ENCODE assay signal across 9 cellular contexts in genomic region chr3:39637807-39638206, GRCh38.
DNase-seq lines count a peak whose midpoint lies in the region; ATAC-seq and TF ChIP-seq lines count a peak whose summit lies in the region.
"Had no signal": no experiment of that assay in that cellular context is flagged by ENCODE, and none has a peak within 500 bp of the region (broad histone marks: within the 10 kb centered on the region; RNA-seq: fewer than 3 reads in every experiment).

No MANE protein-coding gene starts in this region.

- H3K4me3 ChIP-seq in AG09309 (ENCODE audit: control insufficient read depth, low read depth, low read length) (no peak overlapping the region), SK-N-SH (ENCODE audit: low read depth in 2 of 2, low read length in 1 of 2) (no peak overlapping the region)
- H3K4me3 ChIP-seq: heart left ventricle had no signal

- no peak overlapping the region for H3K9ac ChIP-seq in H9 (ENCODE audit: extremely low read depth, insufficient read length, low read length)
- no peak overlapping the region for H3K9ac ChIP-seq in SK-N-SH

- H3K27ac ChIP-seq in H9 (ENCODE audit: insufficient read length, low read depth, low read length) (no peak overlapping the region), SK-N-SH (ENCODE audit: low read depth in 2 of 2, low read length in 1 of 2) (no peak overlapping the region)
- H3K27ac ChIP-seq: heart left ventricle had no signal

- TF ChIP-seq CTCF in AG09309 (IDR thresholded peaks at IDR 0.05; ENCODE audit: control insufficient read depth, insufficient read depth, low read depth, low read length, missing control alignments) (peak; percentile 38), H9 (conservative IDR thresholded peaks at IDR 0.05) (peak; percentile 47; the same call in 2 of the 3 replicates), SK-N-SH (IDR thresholded peaks at IDR 0.05) (peak; percentile 47)

- H2BK12ac ChIP-seq in H9 (ENCODE audit: insufficient read length, low read depth, low read length), result no peak overlapping the region

- no peak overlapping the region for H2AFZ ChIP-seq in H9 (ENCODE audit: low read length)
- no peak overlapping the region for H2AFZ ChIP-seq in SK-N-SH (ENCODE audit: low read depth)

- H3K27me3 ChIP-seq in H9 (ENCODE audit: insufficient read depth, low read length) (no peaks in the 10 kb centered on the region), SK-N-SH (ENCODE audit: insufficient read depth) (no peaks in the 10 kb centered on the region)

- H3K56ac ChIP-seq in H9 (ENCODE audit: insufficient read length, low read depth, low read length), result no peak overlapping the region

- H3K4me1 Mint-ChIP-seq in H9, result peaks cover 12 to 19% of the 10 kb centered on the region in 2 experiments

- H2AK5ac ChIP-seq in H9 (ENCODE audit: insufficient read length, low read length), result no peak overlapping the region

- no peak overlapping the region for H3K27ac Mint-ChIP-seq in H9

- no peak overlapping the region for H3K4ac ChIP-seq in H9 (ENCODE audit: low read depth, low read length)

- no peak overlapping the region for H2BK120ac ChIP-seq in H9 (ENCODE audit: low read depth, low read length, poor library complexity, severe bottlenecking)

- H4K20me1 ChIP-seq in H9 (ENCODE audit: control insufficient read depth, insufficient read depth, insufficient read length) (no peaks in the 10 kb centered on the region), SK-N-SH (ENCODE audit: insufficient read depth) (no peaks in the 10 kb centered on the region)

- peaks cover 27% of the 10 kb centered on the region for H3F3A ChIP-seq in SK-N-SH (replicated peaks; ENCODE audit: insufficient read depth)

- intact Hi-C loops in Right ventricle myocardium inferior (cut with DNase I), result no loop called here

- no peak overlapping the region for H2BK20ac ChIP-seq in H9 (ENCODE audit: low read depth, low read length, poor library complexity, severe bottlenecking)

- POLR2A ChIA-PET in SK-N-SH (lab: Yijun Ruan, JAX), result no interaction called here

- H3K4me2 ChIP-seq in H9 (ENCODE audit: insufficient read depth, insufficient read length, low read length), result no peak overlapping the region
- no peak overlapping the region for H3K4me2 ChIP-seq in SK-N-SH

- H4K8ac ChIP-seq in H9 (replicated peaks; ENCODE audit: insufficient read length, low read depth, low read length), result no peak overlapping the region

- H3K36me3 Mint-ChIP-seq in H9 (ENCODE audit: insufficient read depth in 1 of 3, low read depth in 3 of 3), result peaks cover 0 to 4% (median 0%) of the 10 kb centered on the region in 3 experiments; a peak in 1 of 7 replicates

- CTCF ChIA-PET in SK-N-SH (lab: Yijun Ruan, JAX), result interaction anchor here (0.8 to 1.4 kb wide), 3 partner anchors 8 to 15 kb away, joined by 3 to 5 read pairs (median 3); no protein-coding TSS in a partner anchor

- no peak overlapping the region for H4K91ac ChIP-seq in H9 (ENCODE audit: insufficient read length, low read depth, low read length)

- no peak overlapping the region for H4K5ac ChIP-seq in H9 (ENCODE audit: insufficient read length, low read depth, low read length)

- H2BK15ac ChIP-seq in H9 (ENCODE audit: low read depth, low read length), result no peak overlapping the region

- no peaks in the 10 kb centered on the region for H3K36me3 ChIP-seq in SK-N-SH (replicated peaks in 1 of 2; ENCODE audit: control insufficient read depth in 1 of 2, insufficient read depth in 2 of 2, low read length in 1 of 2)
- H3K36me3 ChIP-seq: heart left ventricle had no signal

- H3K4me3 Mint-ChIP-seq in H9, result no peak overlapping the region

- H3T11ph ChIP-seq in H9 (ENCODE audit: low read length), result no peak overlapping the region

- H3K9me2 ChIP-seq in SK-N-SH, result no peaks in the 10 kb centered on the region

- H3K4me1 ChIP-seq in H9 (ENCODE audit: insufficient read depth, low read length), result no peaks in the 10 kb centered on the region; the same call in 1 of the 2 replicates
- H3K4me1 ChIP-seq in SK-N-SH (ENCODE audit: control insufficient read depth in 1 of 2, insufficient read depth in 2 of 2, low read depth in 1 of 2, low read length in 1 of 2), result peaks cover 2 to 12% of the 10 kb centered on the region in 2 experiments; a peak in 3 of 4 replicates

- DNase-seq in AG09309 (ENCODE audit: low read depth) (no peak), H9 (no peak), SK-N-SH (no peak), glomerular endothelial cell (ENCODE audit: extremely low read depth, low read depth, low spot score) (peak; percentile 41), hippocampal formation (lab: John Stamatoyannopoulos, UW) (no peak), NCI-H82 (lab: John Stamatoyannopoulos, UW) (no peak), Right ventricle myocardium inferior (ENCODE audit: missing footprints) (no peak)
- DNase-seq: heart left ventricle had no signal

- H3K23me2 ChIP-seq in H9 (ENCODE audit: insufficient read length, low read depth, low read length, poor library complexity, severe bottlenecking), result no peaks in the 10 kb centered on the region

- H3K23ac ChIP-seq in H9 (ENCODE audit: insufficient read length, low read depth, low read length), result no peak overlapping the region

- peak; percentile 21; the same call in 1 of the 2 replicates for TF ChIP-seq RAD21 in SK-N-SH (IDR thresholded peaks at IDR 0.05; ENCODE audit: low read length)

- H3K79me2 ChIP-seq in H9 (ENCODE audit: insufficient read depth, low read length) (no peaks in the 10 kb centered on the region), SK-N-SH (ENCODE audit: insufficient read depth) (no peaks in the 10 kb centered on the region)

- H2BK5ac ChIP-seq in H9 (ENCODE audit: insufficient read length, low read length), result no peak overlapping the region

- no peaks in the 10 kb centered on the region; a peak in 1 of 5 replicates for H3K9me3 Mint-ChIP-seq in H9

- WGBS in H9 (ENCODE audit: extremely low coverage, insufficient read length, low lambda C conversion rate), result no CpG with 5 or more reads among the region's 1 CpG
- 93% methylated on average over 1 of the region's 1 CpG for WGBS in SK-N-SH (ENCODE audit: low lambda C conversion rate)

- H3K79me1 ChIP-seq in H9 (ENCODE audit: insufficient read depth, low read depth, low read length, poor library complexity, severe bottlenecking), result no peaks in the 10 kb centered on the region

- ATAC-seq in HG02610 (IDR thresholded peaks at IDR 0.05; ENCODE audit: unreplicated experiment), result no peak
- ATAC-seq in Right ventricle myocardium inferior, result no peak
- ATAC-seq: heart left ventricle had no signal

- H3K9me3 ChIP-seq in H9 (ENCODE audit: control insufficient read depth, low read depth, low read length) (no peaks in the 10 kb centered on the region), SK-N-SH (no peaks in the 10 kb centered on the region)
- H3K9me3 ChIP-seq: heart left ventricle had no signal

- no peak overlapping the region for H3K14ac ChIP-seq in H9 (ENCODE audit: insufficient read depth, low read length)

- H3K18ac ChIP-seq in H9 (ENCODE audit: insufficient read length, low read depth, low read length), result no peak overlapping the region

- no peaks in the 10 kb centered on the region for H3K27me3 Mint-ChIP-seq in H9 (ENCODE audit: low read depth)

- no peak for TF ChIP-seq EP300 in SK-N-SH (IDR thresholded peaks at IDR 0.05; ENCODE audit: borderline replicate concordance in 1 of 2, low read depth in 1 of 2, low read length in 1 of 2)

TF ChIP-seq in SK-N-SH, 30 proteins besides CTCF, POLR2A, EP300 and RAD21:
- TF ChIP-seq TAF1 (IDR thresholded peaks at IDR 0.05; ENCODE audit: borderline replicate concordance, low read depth, low read length) (no peak), FOSL2 (IDR thresholded peaks at IDR 0.05; ENCODE audit: borderline replicate concordance, low read depth) (peak; percentile 46; the same call in 1 of the 2 replicates)
